Comparison of ENCODE assay signal across 9 cellular contexts in the genomic region with DNA sequence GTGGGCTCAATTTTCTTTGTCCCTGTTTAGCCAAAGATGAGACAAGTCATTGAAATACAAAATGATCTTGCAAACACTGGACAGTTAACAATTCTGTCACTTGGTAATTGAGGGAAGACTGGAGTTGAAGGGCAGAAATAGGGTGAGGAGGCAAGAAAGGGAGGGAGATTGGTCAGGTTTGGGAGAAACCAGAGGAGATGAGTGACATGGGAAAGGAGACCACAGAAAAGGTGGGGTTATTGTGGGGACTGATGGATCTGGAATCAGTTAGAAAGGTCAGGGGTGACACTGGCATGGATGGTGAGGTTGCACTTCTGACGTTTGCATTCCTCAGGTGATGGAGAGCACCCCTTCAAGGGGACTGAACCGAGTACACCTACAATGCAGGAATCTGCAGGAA. TPM values are rescaled to one million over a fixed set of nuclear protein-coding genes. Genes with fewer than 3 reads are reported as not detected.
DNase-seq lines count a peak whose midpoint lies in the region; ATAC-seq and TF ChIP-seq lines count a peak whose summit lies in the region.
"Had no signal": no experiment of that assay in that cellular context is flagged by ENCODE, and none has a peak within 500 bp of the region (broad histone marks: within the 10 kb centered on the region; RNA-seq: fewer than 3 reads in every experiment).

No MANE protein-coding gene starts in this region.

- peak overlapping the region; percentile 72 for H3K4me3 ChIP-seq in GM12864 (ENCODE audit: low read depth, low read length)
- peak overlapping the region; percentile 88 for H3K4me3 ChIP-seq in fibroblast of the aortic adventitia (ENCODE audit: low read depth, low read length)
- peak overlapping the region; percentile 95 for H3K4me3 ChIP-seq in retinal pigment epithelial cell (ENCODE audit: low read length)

- no peak for ATAC-seq in T-cell (replicated peaks in 1 of 4)
- ATAC-seq in GM18867 (IDR thresholded peaks at IDR 0.05; ENCODE audit: unreplicated experiment) = no peak

- POLR2A ChIA-PET in T-cell (lab: Charles Lee) = no interaction called here

- peaks cover 18% of the 10 kb centered on the region for H3K36me3 Mint-ChIP-seq in T-cell

- peak overlapping the region in 1 of 2 donors; percentile 87 for H3K27ac Mint-ChIP-seq in T-cell

- H3K4me1 Mint-ChIP-seq in T-cell = peaks cover 24 to 32% (median 31%) of the 10 kb centered on the region in 3 donors

- peak overlapping the region; percentile 99 to 100 (median 99) for H3K4me3 Mint-ChIP-seq in T-cell

- no peaks in the 10 kb centered on the region for H3K27me3 Mint-ChIP-seq in T-cell

- TF ChIP-seq CTCF in GM12864 (IDR thresholded peaks at IDR 0.05; ENCODE audit: low read depth, low read length, missing control alignments) = no peak
- TF ChIP-seq CTCF in fibroblast of the aortic adventitia (IDR thresholded peaks at IDR 0.05; ENCODE audit: insufficient read depth, low read length) = no peak
- TF ChIP-seq CTCF in retinal pigment epithelial cell (conservative IDR thresholded peaks at IDR 0.05; ENCODE audit: low read depth, low read length) = no peak

- CTCF ChIA-PET in T-cell (lab: Charles Lee) = no interaction called here

- DNase-seq in GM12864 (ENCODE audit: low read depth) = no peak
- DNase-seq in T-cell = no peak
- DNase-seq in fibroblast of the aortic adventitia (ENCODE audit: low read depth) = no peak
- DNase-seq in retinal pigment epithelial cell (ENCODE audit: low read depth) = no peak
- no peak for DNase-seq in occipital lobe (lab: John Stamatoyannopoulos, UW)
- no peak for DNase-seq in HuH-7.5 (ENCODE audit: low spot score)
- DNase-seq in LoVo (ENCODE audit: low spot score) = no peak

- no peaks in the 10 kb centered on the region for H3K9me3 Mint-ChIP-seq in T-cell

RNA-seq across cellular contexts. Expression of gene GTF2H4, which starts 0.7 kb away (rescaled TPM):
- 10 to 100 TPM; 15.5 to 39.2 (median 33.3) TPM for total RNA-seq in T-cell
- total RNA-seq in fibroblast of the aortic adventitia (ENCODE audit: low replicate concordance) = 3.8 and 12.7 TPM in 2 replicates
- 20.0 TPM for total RNA-seq in occipital lobe

RNA-seq across cellular contexts. Expression of gene VARS2, which starts 5.3 kb away (rescaled TPM):
- total RNA-seq in T-cell = 10 to 100 TPM; 25.1 to 55.2 (median 40.9) TPM
- 15.6 and 18.5 TPM in 2 replicates for total RNA-seq in fibroblast of the aortic adventitia (ENCODE audit: low replicate concordance)
- 31.2 TPM for total RNA-seq in occipital lobe

RNA-seq across cellular contexts. Expression of gene SFTA2, which starts 23.3 kb away (rescaled TPM):
- total RNA-seq in T-cell = under 1 TPM in 2 of 5 donors, not detected in 3; 0.51 to 0.67 TPM
- not detected in 2 replicates for total RNA-seq in fibroblast of the aortic adventitia (ENCODE audit: low replicate concordance)
- total RNA-seq in occipital lobe = not detected

RNA-seq across cellular contexts. Expression of gene DDR1, which starts 24.4 kb away (rescaled TPM):
- total RNA-seq in T-cell = 10 to 100 TPM in 4 of 5 donors, 1 to 10 TPM in 1; 8.8 to 23.9 (median 19.3) TPM
- total RNA-seq in fibroblast of the aortic adventitia (ENCODE audit: low replicate concordance) = 7.7 and 41.9 TPM in 2 replicates
- 108 TPM for total RNA-seq in occipital lobe

RNA-seq across cellular contexts. Expression of gene MUCL3, which starts 32.1 kb away (rescaled TPM):
- total RNA-seq in T-cell (under 1 TPM in 1 of 5 donors, not detected in 4; 0.09 TPM), fibroblast of the aortic adventitia (ENCODE audit: low replicate concordance) (under 0.01 TPM in 1 of 2 replicates, not detected in the other), occipital lobe (not detected)
- total RNA-seq: RPMI7951 had no signal
